ENCODE assay signal across 9 cellular contexts in the genomic region with DNA sequence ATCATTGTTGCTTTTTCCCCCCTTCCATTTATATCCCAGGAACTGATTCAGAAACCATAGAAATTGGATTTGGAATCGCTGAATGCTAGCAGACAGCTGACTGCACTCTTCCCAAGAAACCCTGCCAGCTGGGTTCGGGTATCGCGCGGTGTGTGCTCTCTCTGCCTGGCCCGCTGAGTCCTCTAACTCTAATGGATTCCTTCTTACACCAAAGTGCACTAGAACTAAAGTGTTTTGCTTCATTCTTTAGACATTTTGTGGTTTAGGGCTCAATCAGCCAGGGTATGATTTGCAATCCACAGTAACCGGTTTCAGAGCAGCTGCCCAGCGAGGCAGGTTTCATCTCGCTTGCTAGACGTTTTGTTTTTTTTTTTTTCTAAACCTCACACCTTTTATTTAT.
DNase-seq lines count a peak whose midpoint lies in the region; ATAC-seq, FAIRE-seq and TF ChIP-seq lines count a peak whose summit lies in the region.
"Had no signal": no experiment of that assay in that cellular context is flagged by ENCODE, and none has a peak within 500 bp of the region (broad histone marks: within the 10 kb centered on the region; RNA-seq: fewer than 3 reads in every experiment).

No MANE protein-coding gene starts in this region.

- H3K36me3 ChIP-seq in lower lobe of right lung = no peaks in the 10 kb centered on the region

- H3K27me3 ChIP-seq in lower lobe of right lung (ENCODE audit: low read depth) = no peaks in the 10 kb centered on the region

- peaks cover 43% of the 10 kb centered on the region for H3K4me1 ChIP-seq in lower lobe of right lung

- no peak for DNase-seq in left cardiac atrium
- DNase-seq in Right ventricle myocardium superior = no peak
- peak; percentile 87 for DNase-seq in amniotic epithelial cell (ENCODE audit: low read depth)
- DNase-seq in lower lobe of right lung = no peak
- no peak for DNase-seq in D721Med (ENCODE audit: insufficient read length, low spot score)
- no peak for DNase-seq in activated T-cell treated with anti-CD3 and anti-CD28 coated beads, Interleukin-2, amount 50 U/mL, for 1 hour
- DNase-seq in SKM-1 treated with dmso at 0.1 percent for 144 hours (lab: John Stamatoyannopoulos, UW; ENCODE audit: unreplicated experiment) = no peak
- DNase-seq: NCI-H345 had no signal

- FAIRE-seq in D721Med (lab: Jason Lieb, UNC) = no peak

- intact Hi-C loops in left cardiac atrium (cut with DNase I) = no loop called here
- intact Hi-C loops in Right ventricle myocardium superior (cut with DNase I) = no loop called here
- intact Hi-C loops in lower lobe of right lung (cut with DNase I) = no loop called here

- ATAC-seq in left cardiac atrium = peak; percentile 54 to 56
- no peak for ATAC-seq in Right ventricle myocardium superior (ENCODE audit: poor library complexity)
- ATAC-seq in lower lobe of right lung = peak; percentile 77 to 85
- ATAC-seq in HG02678 (IDR thresholded peaks at IDR 0.05; ENCODE audit: unreplicated experiment) = no peak

- peak overlapping the region; percentile 66 for H3K27ac ChIP-seq in lower lobe of right lung

- TF ChIP-seq CTCF in lower lobe of right lung (IDR thresholded peaks at IDR 0.05) (no peak), D721Med (IDR thresholded peaks at IDR 0.05; ENCODE audit: insufficient read depth, missing control alignments) (no peak)

- peak overlapping the region; percentile 10 for H3K4me3 ChIP-seq in lower lobe of right lung

- no peaks in the 10 kb centered on the region for H3K9me3 ChIP-seq in lower lobe of right lung

Comparison
In these comparisons a context has a peak if more than half of its experiments do, and no peak if none do; other contexts are left out.
1. ATAC-seq: peak in left cardiac atrium (2 of 2) and lower lobe of right lung (2 of 2); none in Right ventricle myocardium superior (single experiment) and HG02678 (single experiment).